ENCODE assay signal across 19 cellular contexts in genomic region chr6:31918069-31918725, GRCh38. TPM values are rescaled to one million over a fixed set of nuclear protein-coding genes. Genes with fewer than 3 reads are reported as not detected.
DNase-seq lines count a peak whose midpoint lies in the region; FAIRE-seq and TF ChIP-seq lines count a peak whose summit lies in the region.
"Had no signal": no experiment of that assay in that cellular context is flagged by ENCODE, and none has a peak within 500 bp of the region (broad histone marks: within the 10 kb centered on the region; RNA-seq: fewer than 3 reads in every experiment).

No MANE protein-coding gene starts in this region.

- POLR2A ChIA-PET in HEK293 (lab: Yijun Ruan, JAX) = interaction anchor here (0.7 to 1.6 kb wide), 7 partner anchors 9 to 265 kb away, joined by 3 to 11 read pairs (median 4); partner anchors contain the start of gene HSPA1B

- H3K27me3 ChIP-seq in spleen (replicated peaks in 1 of 7) (no peaks in the 10 kb centered on the region), HAP-1 (ENCODE audit: low read depth) (no peaks in the 10 kb centered on the region)
- H3K27me3 ChIP-seq: BLaER1 had no signal

- no peak for TF ChIP-seq POLR2A in spleen (IDR thresholded peaks at IDR 0.05)

- in situ Hi-C loops in HAP-1 (cut with MboI; ENCODE audit: low sequenced_read_pairs) = no loop called here

- DNase-seq in MV-4-11 (lab: John Stamatoyannopoulos, UW) (peak; percentile 7), spleen (peak; percentile 13), HAP-1 (ENCODE audit: low spot score in 2 of 2) (no peak), D721Med (ENCODE audit: insufficient read length, low spot score) (no peak), islet precursor cell (no peak)
- DNase-seq: CD8-positive, alpha-beta T cell; H9; IMR-90; NCI-H1105; NCI-H2029 treated with DMSO at 0.1 percent for 48 hours; NCI-H226; NCI-H510A treated with DMSO at 0.1 percent for 48 hours; NCI-H748 treated with DMSO at 0.1 percent for 48 hours; NK-92 treated with Interleukin-12 subunit alpha and Interleukin-12 subunit beta, amount 100 ng/mL, for 24 hours; T-cell had no signal

- 74 to 86% (median 84%) methylated on average over 8 of the region's 8 CpGs for WGBS in spleen, 5 donors

- H3K4me3 ChIP-seq in HEK293 (ENCODE audit: low read depth, low read length) (no peak overlapping the region), spleen (no peak overlapping the region), HAP-1 (no peak overlapping the region)
- H3K4me3 ChIP-seq: BLaER1 had no signal

- no peaks in the 10 kb centered on the region for H3K36me3 Mint-ChIP-seq in dendritic cell treated with granulocyte-macrophage colony-stimulating factor and Interleukin-4, amounts not matched to agents 40 ng/mL and 50 ng/mL, for 4 days (ENCODE audit: low read depth)
- H3K36me3 Mint-ChIP-seq: CD8-positive, alpha-beta T cell; T-cell had no signal

- TF ChIP-seq CTCF in HEK293 (tag by site-specific recombination; IDR thresholded peaks at IDR 0.05) (no peak), spleen (IDR thresholded peaks at IDR 0.05 in 8 of 11, conservative IDR thresholded peaks at IDR 0.05 in 3 of 11) (no peak), D721Med (IDR thresholded peaks at IDR 0.05; ENCODE audit: insufficient read depth, missing control alignments) (no peak)

- H3K4me1 ChIP-seq in HEK293 (ENCODE audit: control insufficient read depth, insufficient read depth, low read length) (no peaks in the 10 kb centered on the region), spleen (no peaks in the 10 kb centered on the region), HAP-1 (no peaks in the 10 kb centered on the region)
- H3K4me1 ChIP-seq: BLaER1 had no signal

- H3K27ac ChIP-seq in HEK293 (ENCODE audit: extremely low read depth, low read depth, low read length) (no peak overlapping the region), spleen (no peak overlapping the region)
- H3K27ac ChIP-seq: BLaER1, HL-60 had no signal

- H3K9me3 ChIP-seq in HEK293 (ENCODE audit: control insufficient read depth, insufficient read depth, low read depth, low read length) = no peaks in the 10 kb centered on the region
- no peaks in the 10 kb centered on the region for H3K9me3 ChIP-seq in spleen
- no peaks in the 10 kb centered on the region for H3K9me3 ChIP-seq in HAP-1
- H3K9me3 ChIP-seq: BLaER1 had no signal

- H3K4me1 Mint-ChIP-seq in dendritic cell treated with granulocyte-macrophage colony-stimulating factor and Interleukin-4, amounts not matched to agents 40 ng/mL and 50 ng/mL, for 4 days (ENCODE audit: low read depth) = peaks cover 59% of the 10 kb centered on the region
- H3K4me1 Mint-ChIP-seq: T-cell had no signal

- peak overlapping the region; percentile 43 for H3K27ac Mint-ChIP-seq in dendritic cell treated with granulocyte-macrophage colony-stimulating factor and Interleukin-4, amounts not matched to agents 40 ng/mL and 50 ng/mL, for 4 days
- H3K27ac Mint-ChIP-seq: CD8-positive, alpha-beta T cell; H9; T-cell had no signal

- peak overlapping the region; percentile 13 for H3K4me3 Mint-ChIP-seq in dendritic cell treated with granulocyte-macrophage colony-stimulating factor and Interleukin-4, amounts not matched to agents 40 ng/mL and 50 ng/mL, for 4 days
- H3K4me3 Mint-ChIP-seq: CD8-positive, alpha-beta T cell; H9; T-cell had no signal

- FAIRE-seq in D721Med (lab: Jason Lieb, UNC) = no peak

- intact Hi-C loops in dendritic cell treated with granulocyte-macrophage colony-stimulating factor and Interleukin-4, amounts not matched to agents 40 ng/mL and 50 ng/mL, for 4 days (cut with micrococcal nuclease) = no loop called here
- intact Hi-C loops in spleen (cut with DNase I; ENCODE audit: low total_unique reads) = no loop called here

- H3K27me3 Mint-ChIP-seq in dendritic cell treated with granulocyte-macrophage colony-stimulating factor and Interleukin-4, amounts not matched to agents 40 ng/mL and 50 ng/mL, for 4 days = no peaks in the 10 kb centered on the region

- no peaks in the 10 kb centered on the region for H3K36me3 ChIP-seq in HEK293 (ENCODE audit: control insufficient read depth in 2 of 2, insufficient read depth in 1 of 2, low read length in 2 of 2)
- H3K36me3 ChIP-seq in spleen = no peaks in the 10 kb centered on the region
- H3K36me3 ChIP-seq in HAP-1 (replicated peaks) = no peaks in the 10 kb centered on the region
- H3K36me3 ChIP-seq: BLaER1 had no signal

- no peaks in the 10 kb centered on the region for H3K9me3 Mint-ChIP-seq in dendritic cell treated with granulocyte-macrophage colony-stimulating factor and Interleukin-4, amounts not matched to agents 40 ng/mL and 50 ng/mL, for 4 days
- H3K9me3 Mint-ChIP-seq: CD8-positive, alpha-beta T cell; H9; T-cell had no signal

- CTCF ChIA-PET in HEK293 (lab: Yijun Ruan, JAX) = interaction anchor here (0.5 to 1.8 kb wide), 6 partner anchors 8 to 245 kb away, joined by 3 to 6 read pairs (median 4); no protein-coding TSS in a partner anchor

TF ChIP-seq in HEK293, 187 proteins besides CTCF, POLR2A, EP300 and RAD21:
- TF ChIP-seq ZNF121 (tag by site-specific recombination; IDR thresholded peaks at IDR 0.05) = peak; percentile 68; the same call in 1 of the 2 replicates
- TF ChIP-seq ZNF654 (tag by site-specific recombination; IDR thresholded peaks at IDR 0.05; ENCODE audit: low read depth) = no peak
- TF ChIP-seq ZFHX2 (tag by site-specific recombination; conservative IDR thresholded peaks at IDR 0.05) = 0 out of 2 replicates have a peak, but pooled peaks have one; percentile 14
- TF ChIP-seq KLF7 (tag by site-specific recombination; IDR thresholded peaks at IDR 0.05; ENCODE audit: borderline replicate concordance) = no peak
TF ChIP-seq in HEK293: peak in this region for 2.

RNA-seq across cellular contexts. Expression of gene C2, which starts 9.3 kb away (rescaled TPM):
- total RNA-seq in spleen = 100 to 1,000 TPM in 2 of 7 donors, 10 to 100 TPM in 5; 62.5 to 173 (median 83.2) TPM
- 10 to 100 TPM; 17.2 to 28.4 (median 25.4) TPM for polyA plus RNA-seq in spleen

RNA-seq across cellular contexts. Expression of gene ZBTB12, which starts 16.3 kb away (rescaled TPM):
- 1 to 10 TPM; 1.3 to 4.6 (median 4.2) TPM for total RNA-seq in spleen
- 1 to 10 TPM; 1.5 to 4.3 (median 2.4) TPM for polyA plus RNA-seq in spleen

RNA-seq across cellular contexts. Expression of gene EHMT2, which starts 20.7 kb away (rescaled TPM):
- 10 to 100 TPM; 38.6 to 60.7 (median 49.0) TPM for total RNA-seq in spleen
- polyA plus RNA-seq in spleen = 10 to 100 TPM; 36.5 to 66.1 (median 57.7) TPM

RNA-seq across cellular contexts. Expression of gene CFB, which starts 27.7 kb away (rescaled TPM):
- 10 to 100 TPM in 6 of 7 donors, 1 to 10 TPM in 1; 5.4 to 35.8 (median 20.1) TPM for total RNA-seq in spleen
- polyA plus RNA-seq in spleen = 10 to 100 TPM; 24.1 to 31.2 (median 24.3) TPM

RNA-seq across cellular contexts. Expression of gene SLC44A4, which starts 39.4 kb away (rescaled TPM):
- total RNA-seq in spleen = 1 to 10 TPM; 1.0 to 5.9 (median 3.3) TPM
- polyA plus RNA-seq in spleen = under 1 TPM; 0.20 to 0.83 (median 0.26) TPM

Comparison
In these comparisons a context has a peak if more than half of its experiments do, and no peak if none do; other contexts are left out.
1. DNase-seq: peak in MV-4-11 (single experiment) and spleen (single experiment); none in HAP-1 (0 of 2), D721Med (single experiment) and islet precursor cell (single experiment).